Comparison of ENCODE assay signal across 8 cellular contexts in the genomic region with DNA sequence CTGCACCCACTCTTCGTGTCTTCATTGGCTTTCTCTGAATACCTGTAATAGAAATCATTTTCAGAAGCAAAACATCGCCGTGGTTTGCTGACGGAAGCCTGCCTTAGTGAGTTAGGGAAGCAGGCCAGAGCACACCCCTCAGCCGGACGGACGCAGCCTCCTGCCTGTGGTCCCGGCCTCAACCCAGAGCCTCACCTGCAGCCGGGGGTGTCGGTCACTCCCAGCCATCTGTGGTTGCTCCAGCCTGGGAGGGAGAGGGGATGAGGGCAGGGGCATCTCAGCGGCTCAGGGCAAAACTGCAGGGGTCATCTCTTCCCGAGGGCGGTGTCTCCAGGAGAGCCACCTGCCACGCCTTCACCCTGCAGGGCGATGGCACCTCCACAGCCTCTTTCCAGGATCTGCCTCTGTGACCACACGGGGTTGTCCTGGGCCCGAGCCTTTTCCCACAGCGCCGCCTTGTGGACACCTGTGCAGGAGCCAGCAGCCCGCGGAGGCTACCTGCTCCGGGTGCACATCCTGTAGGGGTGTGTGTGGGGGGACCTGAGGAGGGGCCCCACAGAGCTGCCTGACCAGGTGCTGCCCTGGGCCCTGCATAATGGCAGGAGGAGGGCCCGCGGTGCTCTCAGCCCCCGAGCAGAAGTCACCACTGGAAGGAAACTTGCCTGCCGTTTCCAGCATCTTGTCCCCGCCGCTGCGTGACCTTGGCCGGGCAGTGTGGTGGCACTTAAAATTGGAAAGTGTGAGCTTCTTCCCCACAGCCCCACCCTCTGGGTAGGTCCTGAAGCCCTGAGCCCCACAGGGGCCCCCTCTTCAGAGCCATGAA. TPM values are rescaled to one million over a fixed set of nuclear protein-coding genes. Genes with fewer than 3 reads are reported as not detected.
A peak's percentile ranks its signal among the peaks of the same experiment; 100 is the strongest.
DNase-seq lines count a peak whose midpoint lies in the region; ATAC-seq lines count a peak whose summit lies in the region.

No MANE protein-coding gene starts in this region.

- H3K36me3 Mint-ChIP-seq in naive B cell = peaks cover 0 to 5% of the 10 kb centered on the region in 2 donors
- H3K36me3 Mint-ChIP-seq in stimulated activated effector memory CD8-positive, alpha-beta T cell treated with anti-CD3 and anti-CD28 coated beads, Interleukin-12 subunit alpha, Interleukin-12 subunit beta, amount 100 ng/mL, for 72 hours = peaks cover 70% of the 10 kb centered on the region

- peak; percentile 87 for ATAC-seq in GM18909 (IDR thresholded peaks at IDR 0.05; ENCODE audit: poor library complexity, unreplicated experiment)
- ATAC-seq in HG03135 (IDR thresholded peaks at IDR 0.05; ENCODE audit: unreplicated experiment) = peak; percentile 74
- peak; percentile 94 to 97 for ATAC-seq in naive B cell (ENCODE audit: low read depth in 2 of 2)
- peak; percentile 93 for ATAC-seq in stimulated activated effector memory CD8-positive, alpha-beta T cell treated with anti-CD3 and anti-CD28 coated beads, Interleukin-12 subunit alpha, Interleukin-12 subunit beta, amount 100 ng/mL, for 72 hours

- no peaks in the 10 kb centered on the region for H3K27me3 Mint-ChIP-seq in naive B cell

- peaks cover 0 to 14% (median 8%) of the 10 kb centered on the region in 3 donors for H3K4me1 Mint-ChIP-seq in naive B cell
- peaks cover 12% of the 10 kb centered on the region for H3K4me1 Mint-ChIP-seq in stimulated activated effector memory CD8-positive, alpha-beta T cell treated with anti-CD3 and anti-CD28 coated beads, Interleukin-12 subunit alpha, Interleukin-12 subunit beta, amount 100 ng/mL, for 72 hours

- H3K4me3 Mint-ChIP-seq in naive B cell = no peak overlapping the region
- no peak overlapping the region for H3K4me3 Mint-ChIP-seq in stimulated activated effector memory CD8-positive, alpha-beta T cell treated with anti-CD3 and anti-CD28 coated beads, Interleukin-12 subunit alpha, Interleukin-12 subunit beta, amount 100 ng/mL, for 72 hours

- DNase-seq in AG20443 (ENCODE audit: low spot score) (peak; percentile 81), NCI-H774 (lab: John Stamatoyannopoulos, UW) (peak; percentile 60), epidermal melanocyte (ENCODE audit: insufficient read length, low spot score) (peak; percentile 72), naive B cell (peak; percentile 66)
- DNase-seq in activated CD8-positive, alpha-beta memory T cell treated with anti-CD3 and anti-CD28 coated beads, Interleukin-2, amount 50 U/mL, for 4 hours = peak; percentile 88
- DNase-seq in stimulated activated effector memory CD8-positive, alpha-beta T cell treated with anti-CD3 and anti-CD28 coated beads, Interleukin-12 subunit alpha, Interleukin-12 subunit beta, amount 100 ng/mL, for 72 hours (ENCODE audit: low spot score in 2 of 2) = peak; percentile 85 to 90

- no peak overlapping the region for H3K27ac Mint-ChIP-seq in naive B cell
- no peak overlapping the region for H3K27ac Mint-ChIP-seq in stimulated activated effector memory CD8-positive, alpha-beta T cell treated with anti-CD3 and anti-CD28 coated beads, Interleukin-12 subunit alpha, Interleukin-12 subunit beta, amount 100 ng/mL, for 72 hours

- no peaks in the 10 kb centered on the region for H3K9me3 Mint-ChIP-seq in naive B cell
- H3K9me3 Mint-ChIP-seq in stimulated activated effector memory CD8-positive, alpha-beta T cell treated with anti-CD3 and anti-CD28 coated beads, Interleukin-12 subunit alpha, Interleukin-12 subunit beta, amount 100 ng/mL, for 72 hours = no peaks in the 10 kb centered on the region

RNA-seq across cellular contexts. Expression of gene AP5Z1, which starts 21.6 kb away (rescaled TPM):
- 10 to 100 TPM; 27.8 to 52.3 (median 37.3) TPM for polyA plus RNA-seq in naive B cell (ENCODE audit: low read depth in 6 of 6)

Comparison
In these comparisons a context has a peak if more than half of its experiments do, and no peak if none do; other contexts are left out.
1. Peak in every context shown above with its lines: DNase-seq and ATAC-seq.